In genomic region chr13:75587679-75588078, GRCh38 we compare ENCODE assay signal across 1 cellular context.
TF ChIP-seq lines count a peak whose summit lies in the region.

No MANE protein-coding gene starts in this region.

TF ChIP-seq in endothelial cell of umbilical vein, 7 proteins besides CTCF, POLR2A, EP300 and RAD21:
- no peak for TF ChIP-seq MAX (IDR thresholded peaks at IDR 0.05; ENCODE audit: insufficient read depth, insufficient read length)
- no peak for TF ChIP-seq JUN (IDR thresholded peaks at IDR 0.05; ENCODE audit: borderline replicate concordance, insufficient read depth, insufficient read length, low read depth)
- TF ChIP-seq FOS (IDR thresholded peaks at IDR 0.05; ENCODE audit: borderline replicate concordance, insufficient read depth, low read length) = no peak
- no peak for TF ChIP-seq EZH2 (IDR thresholded peaks at IDR 0.05; ENCODE audit: borderline replicate concordance, low read depth, low read length, severe bottlenecking)
- no peak for TF ChIP-seq MYC (IDR thresholded peaks at IDR 0.05; ENCODE audit: low read depth, low read length)
- no peak for TF ChIP-seq POLR2AphosphoS5 (IDR thresholded peaks at IDR 0.05; ENCODE audit: insufficient read depth, low read depth, low read length)
- no peak for TF ChIP-seq GATA2 (IDR thresholded peaks at IDR 0.05; ENCODE audit: insufficient read depth, insufficient read length, low read depth, low read length)
TF ChIP-seq in endothelial cell of umbilical vein: peak in this region for 0.
